8 cellular contexts compared by ENCODE assay signal in the genomic region with DNA sequence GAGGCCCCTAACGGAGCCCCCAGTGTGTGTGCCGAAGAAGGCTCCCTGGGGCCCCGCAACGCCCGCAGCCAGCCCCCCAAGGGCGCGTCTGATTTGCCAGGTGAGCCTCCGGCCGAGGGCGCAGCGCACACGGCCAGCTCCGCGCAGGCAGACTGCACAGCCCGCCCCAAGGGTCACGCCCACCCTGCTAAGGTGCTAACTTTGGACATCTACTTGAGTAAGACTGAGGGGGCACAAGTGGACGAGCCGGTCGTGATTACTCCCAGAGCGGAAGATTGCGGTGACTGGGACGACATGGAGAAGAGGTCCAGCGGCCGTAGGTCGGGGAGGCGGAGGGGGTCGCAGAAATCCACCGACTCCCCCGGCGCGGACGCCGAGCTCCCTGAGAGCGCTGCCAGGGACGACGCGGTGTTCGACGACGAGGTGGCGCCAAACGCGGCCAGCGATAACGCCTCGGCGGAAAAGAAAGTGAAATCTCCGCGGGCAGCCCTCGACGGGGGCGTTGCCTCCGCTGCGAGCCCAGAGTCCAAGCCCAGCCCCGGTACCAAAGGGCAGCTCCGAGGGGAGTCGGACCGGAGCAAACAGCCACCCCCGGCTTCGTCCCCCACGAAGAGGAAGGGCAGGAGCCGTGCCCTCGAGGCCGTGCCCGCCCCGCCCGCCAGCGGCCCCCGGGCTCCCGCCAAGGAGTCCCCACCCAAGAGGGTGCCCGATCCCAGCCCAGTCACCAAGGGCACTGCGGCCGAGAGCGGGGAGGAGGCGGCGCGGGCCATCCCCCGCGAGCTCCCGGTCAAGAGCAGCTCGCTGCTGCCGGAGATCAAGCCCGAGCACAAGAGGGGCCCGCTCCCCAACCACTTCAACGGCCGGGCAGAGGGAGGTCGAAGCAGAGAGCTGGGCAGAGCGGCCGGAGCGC.
DNase-seq lines count a peak whose midpoint lies in the region; ATAC-seq and TF ChIP-seq lines count a peak whose summit lies in the region.

No MANE protein-coding gene starts in this region.

- peaks cover 15% of the 10 kb centered on the region for H3K36me3 Mint-ChIP-seq in effector memory CD8-positive, alpha-beta T cell (ENCODE audit: insufficient read depth)
- no peaks in the 10 kb centered on the region for H3K36me3 Mint-ChIP-seq in mesothelial cell of epicardium

- peak; percentile 75 for ATAC-seq in effector memory CD8-positive, alpha-beta T cell (replicated peaks)

- peak; percentile 67 for TF ChIP-seq CTCF in GM13977 (IDR thresholded peaks at IDR 0.05; ENCODE audit: extremely low read depth, insufficient read depth, missing control alignments)
- peak; percentile 14 for TF ChIP-seq CTCF in HFF-Myc (IDR thresholded peaks at IDR 0.05; ENCODE audit: low read depth, low read length, missing control alignments)
- TF ChIP-seq CTCF in mesothelial cell of epicardium (IDR thresholded peaks at IDR 0.05; ENCODE audit: unreplicated experiment), result no peak

- no peaks in the 10 kb centered on the region for H3K9me3 Mint-ChIP-seq in effector memory CD8-positive, alpha-beta T cell
- H3K9me3 Mint-ChIP-seq in mesothelial cell of epicardium, result no peaks in the 10 kb centered on the region

- peak overlapping the region; percentile 94 to 96 for H3K27ac Mint-ChIP-seq in effector memory CD8-positive, alpha-beta T cell
- H3K27ac Mint-ChIP-seq in mesothelial cell of epicardium, result no peak overlapping the region

- peak overlapping the region; percentile 96 to 97 for H3K4me3 Mint-ChIP-seq in effector memory CD8-positive, alpha-beta T cell
- H3K4me3 Mint-ChIP-seq in mesothelial cell of epicardium, result peak overlapping the region; percentile 69

- no peaks in the 10 kb centered on the region for H3K27me3 Mint-ChIP-seq in effector memory CD8-positive, alpha-beta T cell
- peaks cover 80% of the 10 kb centered on the region for H3K27me3 Mint-ChIP-seq in mesothelial cell of epicardium (ENCODE audit: low read depth)

- peak; percentile 82 for DNase-seq in GM13977 (ENCODE audit: low spot score)
- no peak for DNase-seq in HFF-Myc (ENCODE audit: extremely low read depth, low read depth)
- DNase-seq in NAMALWA (ENCODE audit: low spot score), result peak; percentile 88
- DNase-seq in activated CD4-positive, alpha-beta T cell treated with anti-CD3 and anti-CD28 coated beads, Interleukin-2, amount 50 U/mL, for 4 hours, result peak; percentile 70 to 73
- DNase-seq in effector memory CD8-positive, alpha-beta T cell, result peak; percentile 78 to 79 (median 78)
- DNase-seq in mesothelial cell of epicardium (ENCODE audit: low spot score in 2 of 2, unreplicated experiment in 2 of 2), result peak in 1 of 2 experiments; percentile 57
- DNase-seq in stimulated activated CD8-positive, alpha-beta memory T cell treated with anti-CD3 and anti-CD28 coated beads, Interleukin-4, amount 100 ng/mL, for 48 hours, result peak; percentile 82
- DNase-seq in GM19240 (ENCODE audit: insufficient read length, low spot score), result no peak

- in situ Hi-C loops in GM13977 (cut with MboI; ENCODE audit: low pct_unique_long_range_greater_than_20kb, low sequenced_read_pairs, unreplicated experiment), result no loop called here

- peak overlapping the region; percentile 69 for H3K4me3 ChIP-seq in HFF-Myc (replicated peaks; ENCODE audit: low read depth, low read length)

- peaks cover 41 to 52% of the 10 kb centered on the region in 2 donors for H3K4me1 Mint-ChIP-seq in effector memory CD8-positive, alpha-beta T cell (ENCODE audit: low read depth in 2 of 2)
- peaks cover 28% of the 10 kb centered on the region for H3K4me1 Mint-ChIP-seq in mesothelial cell of epicardium

Comparison
In these comparisons a context has a peak if more than half of its experiments do, and no peak if none do; other contexts are left out.
1. DNase-seq: peak in GM13977 (single experiment), NAMALWA (single experiment), activated CD4-positive, alpha-beta T cell treated with anti-CD3 and anti-CD28 coated beads, Interleukin-2, amount 50 U/mL, for 4 hours (2 of 2), effector memory CD8-positive, alpha-beta T cell (3 of 3) and stimulated activated CD8-positive, alpha-beta memory T cell treated with anti-CD3 and anti-CD28 coated beads, Interleukin-4, amount 100 ng/mL, for 48 hours (single experiment); none in HFF-Myc (single experiment) and GM19240 (single experiment).